25 cellular contexts compared by ENCODE assay signal in genomic region chr10:81865581-81865980, GRCh38. TPM values are rescaled to one million over a fixed set of nuclear protein-coding genes. Genes with fewer than 3 reads are reported as not detected.
"Had no signal": no experiment of that assay in that cellular context is flagged by ENCODE, and none has a peak within 500 bp of the region (broad histone marks: within the 10 kb centered on the region; RNA-seq: fewer than 3 reads in every experiment).

No MANE protein-coding gene starts in this region.

- H3K27ac ChIP-seq: spleen, testis, uterus had no signal

- H3K9me3 Mint-ChIP-seq: activated T-cell treated with anti-CD3 and anti-CD28 coated beads, Interleukin-2, amount 50 U/mL, for 4 hours had no signal

- H3K9me3 ChIP-seq: testis, uterus had no signal

- DNase-seq: activated B cell treated with CpG ODN at 0.5 μM for 24 hours; activated CD4-positive, alpha-beta T cell treated with anti-CD3 and anti-CD28 coated beads for 36 hours; activated CD4-positive, alpha-beta T cell treated with anti-CD3 and anti-CD28 coated beads, Interleukin-2, amount 50 U/mL, for 4 hours; activated CD8-positive, alpha-beta memory T cell treated with anti-CD3 and anti-CD28 coated beads for 24 hours; activated CD8-positive, alpha-beta memory T cell treated with anti-CD3 and anti-CD28 coated beads, Interleukin-2, amount 50 U/mL, for 4 hours; activated naive CD4-positive, alpha-beta T cell treated with Interleukin-2 at 50 U/mL for 16 hours; activated naive CD8-positive, alpha-beta T cell treated with anti-CD3 and anti-CD28 coated beads for 36 hours; activated T-cell treated with anti-CD3 and anti-CD28 coated beads, Interleukin-2, amount 50 U/mL, for 4 hours; effector CD4-positive, alpha-beta T cell; foreskin melanocyte; immature natural killer cell; left ventricle myocardium superior; mammary epithelial cell; naive B cell; retina; spleen; stimulated activated CD4-positive, alpha-beta T cell treated with anti-CD3 and anti-CD28 coated beads, Interleukin-4, amount 100 ng/mL, for 1 hour; stimulated activated naive CD4-positive, alpha-beta T cell; T-helper 1 cell; testis; trophoblast cell; uterus had no signal

- ATAC-seq: activated CD4-positive, alpha-beta T cell treated with anti-CD3 and anti-CD28 coated beads for 36 hours; activated T-cell treated with anti-CD3 and anti-CD28 coated beads, Interleukin-2, amount 50 U/mL, for 4 hours; left ventricle myocardium superior had no signal

- H3K4me1 ChIP-seq: spleen, testis, uterus had no signal

- H3K36me3 Mint-ChIP-seq: activated naive CD8-positive, alpha-beta T cell treated with anti-CD3 and anti-CD28 coated beads for 36 hours; naive B cell had no signal

- H3K4me3 Mint-ChIP-seq: activated B cell treated with CpG ODN at 0.5 μM for 24 hours; activated CD4-positive, alpha-beta T cell treated with anti-CD3 and anti-CD28 coated beads for 36 hours; activated naive CD8-positive, alpha-beta T cell treated with anti-CD3 and anti-CD28 coated beads for 36 hours; activated T-cell treated with anti-CD3 and anti-CD28 coated beads, Interleukin-2, amount 50 U/mL, for 4 hours; immature natural killer cell; naive B cell; neural crest cell had no signal

- H3K36me3 ChIP-seq: spleen, uterus had no signal

- H3K27ac Mint-ChIP-seq: activated B cell treated with CpG ODN at 0.5 μM for 24 hours; activated CD4-positive, alpha-beta T cell treated with anti-CD3 and anti-CD28 coated beads for 36 hours; activated naive CD8-positive, alpha-beta T cell treated with anti-CD3 and anti-CD28 coated beads for 36 hours; immature natural killer cell; naive B cell had no signal

- H3K4me1 Mint-ChIP-seq: activated B cell treated with CpG ODN at 0.5 μM for 24 hours; activated CD4-positive, alpha-beta T cell treated with anti-CD3 and anti-CD28 coated beads for 36 hours; immature natural killer cell; naive B cell had no signal

- H3K27me3 Mint-ChIP-seq: activated B cell treated with CpG ODN at 0.5 μM for 24 hours had no signal

- H3K27me3 ChIP-seq: testis, uterus had no signal

- H3K4me3 ChIP-seq: spleen, testis, uterus had no signal

RNA-seq across cellular contexts. Expression of gene NRG3, which starts 9.4 kb away (rescaled TPM):
- total RNA-seq: activated B cell treated with CpG ODN at 0.5 μM for 24 hours; activated CD4-positive, alpha-beta T cell treated with anti-CD3 and anti-CD28 coated beads for 36 hours; activated naive CD8-positive, alpha-beta T cell treated with anti-CD3 and anti-CD28 coated beads for 36 hours; activated T-cell treated with anti-CD3 and anti-CD28 coated beads, Interleukin-2, amount 50 U/mL, for 4 hours; bronchial epithelial cell; mammary epithelial cell; osteoblast had no signal
- polyA plus RNA-seq: immature natural killer cell, mammary epithelial cell had no signal
